8 cellular contexts compared by ENCODE assay signal in genomic region chr17:74873036-74873873, GRCh38. TPM values are rescaled to one million over a fixed set of nuclear protein-coding genes. Genes with fewer than 3 reads are reported as not detected.
DNase-seq lines count a peak whose midpoint lies in the region; ATAC-seq, FAIRE-seq and TF ChIP-seq lines count a peak whose summit lies in the region.

No MANE protein-coding gene starts in this region.

- peak overlapping the region; percentile 72 for H3K9ac ChIP-seq in HepG2 (ENCODE audit: insufficient read depth, low read depth, low read length)

- H3K36me3 Mint-ChIP-seq in CD4-positive, CD25-positive, alpha-beta regulatory T cell, result peaks cover 8% of the 10 kb centered on the region

- peak; percentile 94 to 96 for ATAC-seq in CD4-positive, CD25-positive, alpha-beta regulatory T cell (ENCODE audit: low read depth in 2 of 2)
- ATAC-seq in GM19438 (IDR thresholded peaks at IDR 0.05; ENCODE audit: low read depth, unreplicated experiment) (peak; percentile 83), HG03571 (IDR thresholded peaks at IDR 0.05; ENCODE audit: unreplicated experiment) (peak; percentile 78), HepG2 (peak; percentile 87)

- H3K4me3 Mint-ChIP-seq in CD4-positive, CD25-positive, alpha-beta regulatory T cell, result peak overlapping the region; percentile 90 to 99 (median 97)

- H3K27me3 Mint-ChIP-seq in CD4-positive, CD25-positive, alpha-beta regulatory T cell, result peaks cover 10% of the 10 kb centered on the region

- peak overlapping the region; percentile 85 for H3K4me2 ChIP-seq in HepG2 (ENCODE audit: low read depth, low read length)

- H3K79me2 ChIP-seq in HepG2 (ENCODE audit: insufficient read depth, low read length), result peaks cover 11% of the 10 kb centered on the region

- no peak; the same call in 1 of the 2 replicates for TF ChIP-seq RAD21 in HepG2 (CRISPR knock-in tag; IDR thresholded peaks at IDR 0.05)

- TF ChIP-seq CTCF in HepG2 (CRISPR knock-in tag; IDR thresholded peaks at IDR 0.05), result no peak

- H3K4me1 ChIP-seq in CD4-positive, CD25-positive, alpha-beta regulatory T cell (ENCODE audit: control insufficient read depth, insufficient read depth, low read length, poor library complexity, severe bottlenecking), result peaks cover 24% of the 10 kb centered on the region
- H3K4me1 ChIP-seq in HepG2 (ENCODE audit: insufficient read depth, low read length), result peaks cover 84% of the 10 kb centered on the region

- whole genome bisulfite sequencing in HepG2 (ENCODE audit: low lambda C conversion rate), result under 1% methylated on average over 41 of the region's 55 CpGs

- no peaks in the 10 kb centered on the region for H3K9me3 Mint-ChIP-seq in CD4-positive, CD25-positive, alpha-beta regulatory T cell

- H3K9me3 ChIP-seq in CD4-positive, CD25-positive, alpha-beta regulatory T cell (ENCODE audit: control insufficient read depth in 2 of 2, low read length in 2 of 2), result no peaks in the 10 kb centered on the region
- H3K9me3 ChIP-seq in HepG2 (ENCODE audit: low read length), result no peaks in the 10 kb centered on the region

- H3K4me3 ChIP-seq in CD4-positive, CD25-positive, alpha-beta regulatory T cell (ENCODE audit: low read depth, low read length), result peak overlapping the region; percentile 84
- peak overlapping the region; percentile 70 to 95 (median 85) for H3K4me3 ChIP-seq in HepG2 (replicated peaks in 1 of 3; ENCODE audit: insufficient read depth in 1 of 3, low read depth in 2 of 3, low read length in 3 of 3)

- TF ChIP-seq EP300 in HepG2 (IDR thresholded peaks at IDR 0.05; ENCODE audit: low read depth in 2 of 2, low read length in 2 of 2) (peak; percentile 18 to 55; a peak in 1 of 4 replicates), HepG2 (CRISPR knock-in tag; IDR thresholded peaks at IDR 0.05; ENCODE audit: borderline replicate concordance) (no peak)

- H2AFZ ChIP-seq in HepG2 (ENCODE audit: low read length), result no peak overlapping the region

- BruUV-seq in HepG2 (replicated peaks; lab: Mats Ljungman, UMichigan), result no TSS peak

- H3K27ac ChIP-seq in CD4-positive, CD25-positive, alpha-beta regulatory T cell (ENCODE audit: insufficient read depth, low read length, poor library complexity, severe bottlenecking), result peak overlapping the region; percentile 92
- H3K27ac ChIP-seq in HepG2 (ENCODE audit: extremely low read length, insufficient read depth, low read length), result peak overlapping the region; percentile 70

- peak overlapping the region; percentile 97 to 99 (median 98) for H3K27ac Mint-ChIP-seq in CD4-positive, CD25-positive, alpha-beta regulatory T cell

- in situ Hi-C loops in HepG2 (cut with HindIII; ENCODE audit: extremely low pct_ligation_motif_present, low pct_unique_long_range_greater_than_20kb), result no loop called here

- POLR2A ChIA-PET in HepG2 (lab: Yijun Ruan, JAX), result interaction anchor here (0.5 to 3.2 kb wide), 67 partner anchors 8 to 1865 kb away, joined by 3 to 60 read pairs (median 4); partner anchors contain the start of genes FADS6, GRIN2C, HID1 and MFSD11

- H3K36me3 ChIP-seq in CD4-positive, CD25-positive, alpha-beta regulatory T cell (ENCODE audit: control insufficient read depth, insufficient read depth, low read length), result no peaks in the 10 kb centered on the region
- H3K36me3 ChIP-seq in HepG2 (replicated peaks in 1 of 2; ENCODE audit: control insufficient read depth in 1 of 2, insufficient read depth in 2 of 2, low read length in 2 of 2), result peaks cover 0 to 1% of the 10 kb centered on the region in 2 experiments; a peak in 1 of 5 replicates

- FAIRE-seq in HepG2 (lab: Jason Lieb, UNC), result peak; percentile 99

- peaks cover 4 to 30% (median 18%) of the 10 kb centered on the region in 4 donors for H3K4me1 Mint-ChIP-seq in CD4-positive, CD25-positive, alpha-beta regulatory T cell

- intact Hi-C loops in HepG2 (cut with micrococcal nuclease; ENCODE audit: unreplicated experiment), result no loop called here

- CTCF ChIA-PET in HepG2 (lab: Yijun Ruan, JAX; ENCODE audit: low intra/inter-chr PET ratio, low total read pairs), result no interaction called here

- peak; percentile 96 to 98 for TF ChIP-seq POLR2A in HepG2 (IDR thresholded peaks at IDR 0.05; ENCODE audit: insufficient read depth in 1 of 2, low read depth in 2 of 2, low read length in 2 of 2)

- DNase-seq in CD4-positive, CD25-positive, alpha-beta regulatory T cell, result peak; percentile 99 to 100 (median 99)
- DNase-seq in NCI-H774 (lab: John Stamatoyannopoulos, UW), result peak; percentile 100
- peak; percentile 99 for DNase-seq in activated CD4-positive, alpha-beta T cell treated with anti-CD3 and anti-CD28 coated beads, Interleukin-2, amount 50 U/mL, for 48 hours
- peak; percentile 100 for DNase-seq in dermis microvascular lymphatic vessel endothelial cell (ENCODE audit: low read depth in 2 of 2)
- DNase-seq in HepG2 (ENCODE audit: low spot score), result peak; percentile 100
- peak; percentile 98 to 100 for DNase-seq in stimulated activated CD4-positive, alpha-beta T cell treated with anti-CD3 and anti-CD28 coated beads, Interleukin-2, amount 100 ng/mL, for 48 hours

- no peaks in the 10 kb centered on the region for H4K20me1 ChIP-seq in HepG2 (ENCODE audit: insufficient read depth, low read length)

- H3K27me3 ChIP-seq in CD4-positive, CD25-positive, alpha-beta regulatory T cell (ENCODE audit: control insufficient read depth, insufficient read depth, low read length), result no peaks in the 10 kb centered on the region
- peaks cover 0 to 7% of the 10 kb centered on the region in 2 experiments; a peak in 4 of 5 replicates for H3K27me3 ChIP-seq in HepG2 (ENCODE audit: control insufficient read depth in 1 of 2, insufficient read depth in 2 of 2, low read length in 2 of 2)

RNA-seq across cellular contexts. Expression of gene FDXR, which starts 0.5 kb away (rescaled TPM):
- total RNA-seq in CD4-positive, CD25-positive, alpha-beta regulatory T cell, result 7.8 TPM
- 10 to 100 TPM in 2 of 4 donors, 1 to 10 TPM in 2; 5.4 to 15.7 (median 10.5) TPM for polyA plus RNA-seq in CD4-positive, CD25-positive, alpha-beta regulatory T cell
- total RNA-seq in dermis microvascular lymphatic vessel endothelial cell (21.6 and 40.1 TPM in 2 replicates), HepG2 (2016; rRNA removed; fragmentation: Illumina TruSeq; extraction: Trizol) (99.0 and 116 TPM in 2 replicates)
- total RNA-seq in HepG2 (2016; cell fraction: cytosol; rRNA removed; fragmentation: Illumina TruSeq; extraction: Trizol; ENCODE audit: low read depth), result 17.2 and 18.6 TPM in 2 replicates
- 96.0 and 122 TPM in 2 replicates for total RNA-seq in HepG2 (2016; cell fraction: insoluble cytoplasmic fraction; rRNA removed; fragmentation: Illumina TruSeq; extraction: Trizol)
- total RNA-seq in HepG2 (2016; cell fraction: membrane; rRNA removed; fragmentation: Illumina TruSeq; extraction: Trizol), result 33.1 and 34.8 TPM in 2 replicates
- total RNA-seq in HepG2 (2016; cell fraction: nucleus; rRNA removed; fragmentation: Illumina TruSeq; extraction: Trizol), result 59.6 and 66.9 TPM in 2 replicates
- 23.4 and 27.7 TPM in 2 replicates for polyA plus RNA-seq in HepG2 (2011; rRNA removed)
- polyA plus RNA-seq in HepG2 (2011; cell fraction: cytosol; rRNA removed), result 25.9 and 36.5 TPM in 2 replicates
- 50.2 and 50.3 TPM in 2 replicates for polyA plus RNA-seq in HepG2 (2011; cell fraction: nucleus; rRNA removed)
- polyA plus RNA-seq in HepG2 (2012), result 12.3 and 15.3 TPM in 2 replicates
- polyA plus RNA-seq in HepG2 (2016; cell fraction: cytosol; fragmentation: Illumina TruSeq; extraction: Trizol; ENCODE audit: low read depth), result 13.6 and 16.1 TPM in 2 replicates
- polyA plus RNA-seq in HepG2 (2016; cell fraction: insoluble cytoplasmic fraction; fragmentation: Illumina TruSeq; extraction: Trizol; ENCODE audit: low read depth), result 83.4 and 93.7 TPM in 2 replicates
- 21.8 and 25.0 TPM in 2 replicates for polyA plus RNA-seq in HepG2 (2016; cell fraction: membrane; fragmentation: Illumina TruSeq; extraction: Trizol; ENCODE audit: low read depth)
- polyA plus RNA-seq in HepG2 (2016; cell fraction: nucleus; fragmentation: Illumina TruSeq; extraction: Trizol; ENCODE audit: insufficient read depth, low read depth), result 111 and 113 TPM in 2 replicates
- polyA minus RNA-seq in HepG2 (2011; rRNA and poly(A)+ RNA removed; ENCODE audit: low replicate concordance), result 11.0 and 40.8 TPM in 2 replicates
- 14.0 and 15.4 TPM in 2 replicates for polyA minus RNA-seq in HepG2 (2011; cell fraction: cytosol; rRNA and poly(A)+ RNA removed)
- polyA minus RNA-seq in HepG2 (2011; cell fraction: nucleus; rRNA and poly(A)+ RNA removed), result 10.0 and 10.6 TPM in 2 replicates

RNA-seq across cellular contexts. Expression of gene GRIN2C, which starts 13.6 kb away (rescaled TPM):
- not detected for total RNA-seq in CD4-positive, CD25-positive, alpha-beta regulatory T cell
- not detected for polyA plus RNA-seq in CD4-positive, CD25-positive, alpha-beta regulatory T cell
- total RNA-seq in dermis microvascular lymphatic vessel endothelial cell (under 0.01 TPM in 1 of 2 replicates, not detected in the other), HepG2 (2016; rRNA removed; fragmentation: Illumina TruSeq; extraction: Trizol) (0.11 TPM in 1 of 2 replicates, not detected in the other)
- total RNA-seq in HepG2 (2016; cell fraction: cytosol; rRNA removed; fragmentation: Illumina TruSeq; extraction: Trizol; ENCODE audit: low read depth), result not detected in 2 replicates
- 0.15 TPM in 1 of 2 replicates, not detected in the other for total RNA-seq in HepG2 (2016; cell fraction: insoluble cytoplasmic fraction; rRNA removed; fragmentation: Illumina TruSeq; extraction: Trizol)
- not detected in 2 replicates for total RNA-seq in HepG2 (2016; cell fraction: membrane; rRNA removed; fragmentation: Illumina TruSeq; extraction: Trizol)
- total RNA-seq in HepG2 (2016; cell fraction: nucleus; rRNA removed; fragmentation: Illumina TruSeq; extraction: Trizol), result 0.28 and 0.44 TPM in 2 replicates
- polyA plus RNA-seq in HepG2 (2011; rRNA removed), result 0.03 and 0.07 TPM in 2 replicates
- 0.01 TPM in 2 replicates for polyA plus RNA-seq in HepG2 (2011; cell fraction: cytosol; rRNA removed)
- polyA plus RNA-seq in HepG2 (2011; cell fraction: nucleus; rRNA removed), result 0.17 and 0.29 TPM in 2 replicates
- polyA plus RNA-seq in HepG2 (2012), result 0.03 and 0.08 TPM in 2 replicates
- polyA plus RNA-seq in HepG2 (2016; cell fraction: cytosol; fragmentation: Illumina TruSeq; extraction: Trizol; ENCODE audit: low read depth), result not detected in 2 replicates
- not detected in 2 replicates for polyA plus RNA-seq in HepG2 (2016; cell fraction: insoluble cytoplasmic fraction; fragmentation: Illumina TruSeq; extraction: Trizol; ENCODE audit: low read depth)
- not detected in 2 replicates for polyA plus RNA-seq in HepG2 (2016; cell fraction: membrane; fragmentation: Illumina TruSeq; extraction: Trizol; ENCODE audit: low read depth)
- 0.15 and 0.44 TPM in 2 replicates for polyA plus RNA-seq in HepG2 (2016; cell fraction: nucleus; fragmentation: Illumina TruSeq; extraction: Trizol; ENCODE audit: insufficient read depth, low read depth)
- polyA minus RNA-seq in HepG2 (2011; rRNA and poly(A)+ RNA removed; ENCODE audit: low replicate concordance), result 0.14 TPM in 1 of 2 replicates, not detected in the other
- not detected in 2 replicates for polyA minus RNA-seq in HepG2 (2011; cell fraction: cytosol; rRNA and poly(A)+ RNA removed)
- 0.52 TPM in 1 of 2 replicates, not detected in the other for polyA minus RNA-seq in HepG2 (2011; cell fraction: nucleus; rRNA and poly(A)+ RNA removed)

RNA-seq across cellular contexts. Expression of gene FADS6, which starts 20.2 kb away (rescaled TPM):
- total RNA-seq in CD4-positive, CD25-positive, alpha-beta regulatory T cell, result not detected
- polyA plus RNA-seq in CD4-positive, CD25-positive, alpha-beta regulatory T cell, result not detected
- total RNA-seq in dermis microvascular lymphatic vessel endothelial cell, result not detected in 2 replicates
- total RNA-seq in HepG2 (2016; rRNA removed; fragmentation: Illumina TruSeq; extraction: Trizol), result 0.11 TPM in 1 of 2 replicates, not detected in the other
- 0.09 TPM in 1 of 2 replicates, not detected in the other for total RNA-seq in HepG2 (2016; cell fraction: cytosol; rRNA removed; fragmentation: Illumina TruSeq; extraction: Trizol; ENCODE audit: low read depth)
- 0.11 TPM in 1 of 2 replicates, not detected in the other for total RNA-seq in HepG2 (2016; cell fraction: insoluble cytoplasmic fraction; rRNA removed; fragmentation: Illumina TruSeq; extraction: Trizol)
- total RNA-seq in HepG2 (2016; cell fraction: membrane; rRNA removed; fragmentation: Illumina TruSeq; extraction: Trizol), result not detected in 2 replicates
- total RNA-seq in HepG2 (2016; cell fraction: nucleus; rRNA removed; fragmentation: Illumina TruSeq; extraction: Trizol), result 0.28 TPM in 1 of 2 replicates, not detected in the other
- 0.11 and 0.20 TPM in 2 replicates for polyA plus RNA-seq in HepG2 (2011; rRNA removed)
- polyA plus RNA-seq in HepG2 (2011; cell fraction: cytosol; rRNA removed), result 0.14 and 0.15 TPM in 2 replicates
- polyA plus RNA-seq in HepG2 (2011; cell fraction: nucleus; rRNA removed), result 0.47 and 1.1 TPM in 2 replicates
- not detected in 2 replicates for polyA plus RNA-seq in HepG2 (2012)
- polyA plus RNA-seq in HepG2 (2016; cell fraction: cytosol; fragmentation: Illumina TruSeq; extraction: Trizol; ENCODE audit: low read depth), result 0.18 TPM in 1 of 2 replicates, not detected in the other
- polyA plus RNA-seq in HepG2 (2016; cell fraction: insoluble cytoplasmic fraction; fragmentation: Illumina TruSeq; extraction: Trizol; ENCODE audit: low read depth), result 0.10 TPM in 1 of 2 replicates, not detected in the other
- polyA plus RNA-seq in HepG2 (2016; cell fraction: membrane; fragmentation: Illumina TruSeq; extraction: Trizol; ENCODE audit: low read depth), result not detected in 2 replicates
- not detected in 2 replicates for polyA plus RNA-seq in HepG2 (2016; cell fraction: nucleus; fragmentation: Illumina TruSeq; extraction: Trizol; ENCODE audit: insufficient read depth, low read depth)
- polyA minus RNA-seq in HepG2 (2011; rRNA and poly(A)+ RNA removed; ENCODE audit: low replicate concordance), result 0.32 TPM in 1 of 2 replicates, not detected in the other
- polyA minus RNA-seq in HepG2 (2011; cell fraction: cytosol; rRNA and poly(A)+ RNA removed), result not detected in 2 replicates
- not detected in 2 replicates for polyA minus RNA-seq in HepG2 (2011; cell fraction: nucleus; rRNA and poly(A)+ RNA removed)

RNA-seq across cellular contexts. Expression of gene USH1G, which starts 49.8 kb away (rescaled TPM):
- total RNA-seq in CD4-positive, CD25-positive, alpha-beta regulatory T cell, result not detected
- polyA plus RNA-seq in CD4-positive, CD25-positive, alpha-beta regulatory T cell, result not detected
- total RNA-seq in dermis microvascular lymphatic vessel endothelial cell (not detected in 2 replicates), HepG2 (2016; rRNA removed; fragmentation: Illumina TruSeq; extraction: Trizol) (0.04 TPM in 1 of 2 replicates, not detected in the other)
- not detected in 2 replicates for total RNA-seq in HepG2 (2016; cell fraction: cytosol; rRNA removed; fragmentation: Illumina TruSeq; extraction: Trizol; ENCODE audit: low read depth)
- not detected in 2 replicates for total RNA-seq in HepG2 (2016; cell fraction: insoluble cytoplasmic fraction; rRNA removed; fragmentation: Illumina TruSeq; extraction: Trizol)
- not detected in 2 replicates for total RNA-seq in HepG2 (2016; cell fraction: membrane; rRNA removed; fragmentation: Illumina TruSeq; extraction: Trizol)
- total RNA-seq in HepG2 (2016; cell fraction: nucleus; rRNA removed; fragmentation: Illumina TruSeq; extraction: Trizol), result not detected in 2 replicates
- polyA plus RNA-seq in HepG2 (2011; rRNA removed), result not detected in 2 replicates
- 0.01 TPM in 1 of 2 replicates, not detected in the other for polyA plus RNA-seq in HepG2 (2011; cell fraction: cytosol; rRNA removed)
- polyA plus RNA-seq in HepG2 (2011; cell fraction: nucleus; rRNA removed), result 0.03 and 0.08 TPM in 2 replicates
- not detected in 2 replicates for polyA plus RNA-seq in HepG2 (2012)
- not detected in 2 replicates for polyA plus RNA-seq in HepG2 (2016; cell fraction: cytosol; fragmentation: Illumina TruSeq; extraction: Trizol; ENCODE audit: low read depth)
- not detected in 2 replicates for polyA plus RNA-seq in HepG2 (2016; cell fraction: insoluble cytoplasmic fraction; fragmentation: Illumina TruSeq; extraction: Trizol; ENCODE audit: low read depth)
- polyA plus RNA-seq in HepG2 (2016; cell fraction: membrane; fragmentation: Illumina TruSeq; extraction: Trizol; ENCODE audit: low read depth), result not detected in 2 replicates
- not detected in 2 replicates for polyA plus RNA-seq in HepG2 (2016; cell fraction: nucleus; fragmentation: Illumina TruSeq; extraction: Trizol; ENCODE audit: insufficient read depth, low read depth)
- polyA minus RNA-seq in HepG2 (2011; rRNA and poly(A)+ RNA removed; ENCODE audit: low replicate concordance), result 0.05 TPM in 1 of 2 replicates, not detected in the other
- not detected in 2 replicates for polyA minus RNA-seq in HepG2 (2011; cell fraction: cytosol; rRNA and poly(A)+ RNA removed)
- 0.12 and 0.13 TPM in 2 replicates for polyA minus RNA-seq in HepG2 (2011; cell fraction: nucleus; rRNA and poly(A)+ RNA removed)

RNA-seq across cellular contexts. Expression of gene OTOP2, which starts 50.8 kb away (rescaled TPM):
- not detected for total RNA-seq in CD4-positive, CD25-positive, alpha-beta regulatory T cell
- not detected for polyA plus RNA-seq in CD4-positive, CD25-positive, alpha-beta regulatory T cell
- not detected in 2 replicates for total RNA-seq in dermis microvascular lymphatic vessel endothelial cell
- not detected in 2 replicates for total RNA-seq in HepG2 (2016; rRNA removed; fragmentation: Illumina TruSeq; extraction: Trizol)
- total RNA-seq in HepG2 (2016; cell fraction: cytosol; rRNA removed; fragmentation: Illumina TruSeq; extraction: Trizol; ENCODE audit: low read depth), result not detected in 2 replicates
- total RNA-seq in HepG2 (2016; cell fraction: insoluble cytoplasmic fraction; rRNA removed; fragmentation: Illumina TruSeq; extraction: Trizol), result not detected in 2 replicates
- total RNA-seq in HepG2 (2016; cell fraction: membrane; rRNA removed; fragmentation: Illumina TruSeq; extraction: Trizol), result not detected in 2 replicates
- total RNA-seq in HepG2 (2016; cell fraction: nucleus; rRNA removed; fragmentation: Illumina TruSeq; extraction: Trizol), result not detected in 2 replicates
- polyA plus RNA-seq in HepG2 (2011; rRNA removed), result not detected in 2 replicates
- not detected in 2 replicates for polyA plus RNA-seq in HepG2 (2011; cell fraction: cytosol; rRNA removed)
- 0.06 TPM in 1 of 2 replicates, not detected in the other for polyA plus RNA-seq in HepG2 (2011; cell fraction: nucleus; rRNA removed)
- polyA plus RNA-seq in HepG2 (2012), result not detected in 2 replicates
- not detected in 2 replicates for polyA plus RNA-seq in HepG2 (2016; cell fraction: cytosol; fragmentation: Illumina TruSeq; extraction: Trizol; ENCODE audit: low read depth)
- polyA plus RNA-seq in HepG2 (2016; cell fraction: insoluble cytoplasmic fraction; fragmentation: Illumina TruSeq; extraction: Trizol; ENCODE audit: low read depth), result not detected in 2 replicates
- polyA plus RNA-seq in HepG2 (2016; cell fraction: membrane; fragmentation: Illumina TruSeq; extraction: Trizol; ENCODE audit: low read depth), result not detected in 2 replicates
- polyA plus RNA-seq in HepG2 (2016; cell fraction: nucleus; fragmentation: Illumina TruSeq; extraction: Trizol; ENCODE audit: insufficient read depth, low read depth), result not detected in 2 replicates
- polyA minus RNA-seq in HepG2 (2011; rRNA and poly(A)+ RNA removed; ENCODE audit: low replicate concordance), result not detected in 2 replicates
- polyA minus RNA-seq in HepG2 (2011; cell fraction: cytosol; rRNA and poly(A)+ RNA removed), result not detected in 2 replicates
- not detected in 2 replicates for polyA minus RNA-seq in HepG2 (2011; cell fraction: nucleus; rRNA and poly(A)+ RNA removed)

Comparison
In these comparisons a context has a peak if more than half of its experiments do, and no peak if none do; other contexts are left out.
1. Peak in every context shown above with its lines: DNase-seq, ATAC-seq, H3K4me3 ChIP-seq and H3K27ac ChIP-seq.